8 cellular contexts compared by ENCODE assay signal in the genomic region with DNA sequence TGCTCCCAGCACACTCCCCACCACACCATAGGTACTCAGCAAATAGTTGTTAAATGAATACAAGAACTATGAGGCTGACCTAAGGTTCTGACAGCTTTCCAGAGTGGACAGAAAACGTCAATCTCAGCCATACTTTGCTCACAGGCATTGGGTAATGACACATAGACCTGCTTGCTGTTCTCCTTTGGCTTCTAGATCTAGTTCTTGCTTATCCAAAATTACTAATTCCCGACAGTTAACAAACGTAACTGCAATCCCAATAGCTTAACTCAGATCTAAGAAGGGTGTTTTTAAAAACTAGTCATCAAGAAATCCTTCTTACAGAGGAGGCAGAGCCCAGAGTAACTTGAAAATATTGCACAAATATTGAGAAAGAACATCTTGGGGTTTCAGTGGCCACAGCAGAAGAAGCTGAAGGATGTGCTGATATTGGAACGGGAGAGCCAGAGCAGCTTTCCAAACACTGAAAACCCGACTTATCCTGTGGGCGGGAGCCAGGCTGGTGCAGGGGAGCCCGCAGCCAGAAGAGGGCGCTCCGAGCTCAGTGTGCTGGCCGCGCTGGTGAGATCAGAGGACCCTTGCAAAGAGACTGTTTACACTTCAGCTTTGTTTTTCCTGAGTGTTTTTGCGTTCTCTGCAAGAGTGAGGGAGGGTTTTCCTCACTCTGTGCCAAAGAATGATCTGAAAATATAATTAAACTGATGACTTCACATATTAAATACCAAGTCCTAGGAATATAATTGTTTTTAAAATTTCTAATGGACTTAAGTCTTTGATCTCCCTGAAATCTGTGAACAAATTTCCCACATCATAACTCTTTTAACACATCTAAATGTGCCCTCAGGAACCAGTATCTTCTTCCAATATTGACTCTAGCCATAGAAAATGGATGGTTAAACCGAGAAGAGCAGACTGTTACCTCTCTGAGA. TPM values are rescaled to one million over a fixed set of nuclear protein-coding genes. Genes with fewer than 3 reads are reported as not detected.
DNase-seq lines count a peak whose midpoint lies in the region; ATAC-seq, FAIRE-seq and TF ChIP-seq lines count a peak whose summit lies in the region.

No MANE protein-coding gene starts in this region.

- DNase-seq in ELR (ENCODE audit: low read depth) (peak; percentile 75), NCI-H2171 treated with DMSO at 0.1 percent for 48 hours (lab: John Stamatoyannopoulos, UW) (peak; percentile 55), cardiac fibroblast (ENCODE audit: low read depth in 2 of 2) (peak; percentile 87 to 89), keratinocyte (ENCODE audit: low read depth, low spot score) (no peak)
- peak; percentile 22 to 58 (median 24) for DNase-seq in activated CD4-positive, CD25-positive, alpha-beta regulatory T cell (lab: John Stamatoyannopoulos, UW)
- peak; percentile 71 for DNase-seq in stimulated activated CD4-positive, alpha-beta T cell treated with anti-CD3 and anti-CD28 coated beads, Interleukin-1b, Interleukin-23, amount 100 ng/mL, for 48 hours

- H3K27me3 ChIP-seq in keratinocyte (ENCODE audit: control insufficient read depth, extremely low read depth, insufficient read depth, low read length) = no peaks in the 10 kb centered on the region

- no peaks in the 10 kb centered on the region for H3K36me3 ChIP-seq in keratinocyte (ENCODE audit: control insufficient read depth in 2 of 2, extremely low read depth in 1 of 2, insufficient read depth in 2 of 2, low read length in 2 of 2)

- H3K9me1 ChIP-seq in keratinocyte (ENCODE audit: control insufficient read depth, extremely low read depth, insufficient read depth, low read length) = no peaks in the 10 kb centered on the region

- FAIRE-seq in keratinocyte (lab: Jason Lieb, UNC) = peak; percentile 57

- no peaks in the 10 kb centered on the region for H4K20me1 ChIP-seq in keratinocyte (ENCODE audit: control insufficient read depth, extremely low read depth, insufficient read depth, low read length)

- no peak overlapping the region for H2AFZ ChIP-seq in keratinocyte (ENCODE audit: control insufficient read depth, low read length)

- H3K9ac ChIP-seq in keratinocyte (ENCODE audit: control insufficient read depth, extremely low read depth, insufficient read depth, low read length) = no peak overlapping the region

- H3K27ac ChIP-seq in keratinocyte (ENCODE audit: control insufficient read depth, insufficient read depth, low read length) = no peak overlapping the region

- H3K4me1 ChIP-seq in keratinocyte (ENCODE audit: control insufficient read depth, extremely low read depth, insufficient read depth, low read length) = no peaks in the 10 kb centered on the region

- peak; percentile 58 for ATAC-seq in HG02763 (IDR thresholded peaks at IDR 0.05; ENCODE audit: unreplicated experiment)
- no peak for ATAC-seq in GM19035 (IDR thresholded peaks at IDR 0.05; ENCODE audit: unreplicated experiment)

- no peaks in the 10 kb centered on the region for H3K9me3 ChIP-seq in keratinocyte (ENCODE audit: control insufficient read depth, low read depth, low read length)

- TF ChIP-seq CTCF in cardiac fibroblast (IDR thresholded peaks at IDR 0.05; ENCODE audit: low read depth, low read length) = peak; percentile 100
- TF ChIP-seq CTCF in keratinocyte (optimal IDR thresholded peaks at IDR 0.05 in 1 of 3, IDR thresholded peaks at IDR 0.05 in 1 of 3, conservative IDR thresholded peaks at IDR 0.05 in 1 of 3; ENCODE audit: extremely low read depth in 1 of 3, insufficient read depth in 2 of 3, low read length in 3 of 3) = peak; percentile 93 to 99 (median 98)

- dilution Hi-C loops in keratinocyte (cut with MboI; ENCODE audit: extremely low pct_ligation_motif_present, low sequenced_read_pairs) = no loop called here

- no peak overlapping the region for H3K4me3 ChIP-seq in cardiac fibroblast (replicated peaks in 1 of 2; ENCODE audit: low read depth in 2 of 2, low read length in 2 of 2)
- H3K4me3 ChIP-seq in keratinocyte (ENCODE audit: control insufficient read depth in 2 of 3, extremely low read depth in 1 of 3, insufficient read depth in 2 of 3, low read depth in 1 of 3, low read length in 3 of 3) = no peak overlapping the region

- H3K4me2 ChIP-seq in keratinocyte (ENCODE audit: control insufficient read depth, extremely low read depth, insufficient read depth, low read depth, low read length) = no peak overlapping the region

- no peaks in the 10 kb centered on the region for H3K79me2 ChIP-seq in keratinocyte (ENCODE audit: control insufficient read depth, insufficient read depth, low read length)

RNA-seq across cellular contexts. Expression of a gene that starts 30.3 kb away (rescaled TPM):
- 1.0 to 2.4 TPM (median 1.8 TPM) in 3 replicates for polyA plus RNA-seq in keratinocyte
- not detected for polyA plus RNA-seq in keratinocyte (2011; ENCODE audit: low read depth)
- polyA plus RNA-seq in keratinocyte (2011; cell fraction: cytosol; rRNA removed) = 0.55 and 0.56 TPM in 2 replicates
- 0.33 and 0.43 TPM in 2 replicates for polyA plus RNA-seq in keratinocyte (2011; cell fraction: nucleus; rRNA removed)
- polyA plus RNA-seq in keratinocyte (2012; ENCODE audit: low replicate concordance) = 0.10 and 2.3 TPM in 2 replicates
- polyA minus RNA-seq in keratinocyte = 0.66 to 1.8 TPM (median 0.96 TPM) in 3 replicates
- polyA minus RNA-seq in keratinocyte (2011; cell fraction: cytosol; rRNA and poly(A)+ RNA removed) = not detected
- 0.11 and 2.6 TPM in 2 replicates for polyA minus RNA-seq in keratinocyte (2011; cell fraction: nucleus; rRNA and poly(A)+ RNA removed)
